Comparison of ENCODE assay signal across 1 cellular context in the genomic region with DNA sequence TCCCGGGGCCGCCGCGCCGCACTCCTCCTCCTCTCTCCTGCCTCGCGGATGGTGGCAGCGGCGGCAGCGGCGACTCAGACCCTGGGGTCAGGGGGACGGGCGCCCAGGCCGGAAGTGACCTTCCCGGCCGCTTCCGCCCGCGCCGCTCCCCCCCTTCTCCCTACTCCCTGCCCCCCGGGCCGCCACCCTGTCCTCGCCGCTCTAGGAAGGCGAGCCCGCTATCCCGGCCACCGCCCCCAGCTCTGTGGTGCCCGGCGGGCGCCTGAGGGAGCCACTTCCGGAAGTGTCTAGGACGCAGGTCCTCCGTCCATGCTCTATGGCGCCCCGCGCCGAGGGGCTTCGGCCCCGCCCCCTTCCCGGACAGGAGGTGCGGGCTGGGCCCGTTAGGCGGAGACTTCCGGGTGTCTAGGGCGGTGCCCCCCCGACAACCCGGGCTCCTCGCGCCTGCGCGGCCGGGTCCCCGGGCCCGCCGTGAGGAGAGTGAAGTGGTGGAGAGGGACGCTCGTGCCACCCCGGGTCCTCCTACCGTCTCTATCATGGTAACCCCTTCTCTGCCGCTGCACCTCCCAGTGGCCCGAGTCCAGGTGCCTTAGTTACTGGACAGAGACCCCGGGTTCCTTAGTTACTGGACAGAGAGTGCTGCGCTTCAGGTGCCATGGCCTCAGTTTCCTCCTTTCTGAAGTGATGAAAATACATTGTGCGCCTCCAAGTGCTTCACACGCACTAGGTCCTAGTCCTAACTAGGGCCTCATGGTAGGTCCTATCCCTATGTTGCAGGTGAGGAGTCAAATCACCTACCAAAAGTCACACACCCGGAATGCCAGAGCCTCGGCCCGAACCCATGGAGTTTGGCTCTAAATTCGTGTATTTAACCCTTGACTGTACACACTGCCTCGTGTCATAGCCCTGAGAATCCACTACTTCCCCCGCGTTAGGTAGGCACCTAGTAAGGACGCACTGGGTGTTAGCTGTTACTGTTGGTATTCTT.
TF ChIP-seq lines count a peak whose summit lies in the region.

TSS of gene ZNF787 (minus strand) at position 116 of the 988 bp plus-strand sequence. CDS start 18,078 bp downstream, outside the sequence.

TF ChIP-seq in GM12878, 131 proteins besides CTCF, POLR2A, EP300 and RAD21 (continued from another document and continues in another):
- TF ChIP-seq BACH1 (IDR thresholded peaks at IDR 0.05; ENCODE audit: borderline replicate concordance) (no peak; the same call in 1 of the 2 replicates), ZBTB33 (IDR thresholded peaks at IDR 0.05) (no peak), JUNB (IDR thresholded peaks at IDR 0.05) (no peak), SMAD1 (IDR thresholded peaks at IDR 0.05; ENCODE audit: low read depth, partially characterized antibody) (no peak), ATF3 (IDR thresholded peaks at IDR 0.05; ENCODE audit: borderline replicate concordance, extremely low read depth, low read depth, low read length) (no peak), MYC (IDR thresholded peaks at IDR 0.05; ENCODE audit: insufficient read depth, insufficient read length, insufficient replicate concordance, low read length, severe bottlenecking) (peak; percentile 11), PAX8 (IDR thresholded peaks at IDR 0.05) (no peak), GATAD2B (conservative IDR thresholded peaks at IDR 0.05; ENCODE audit: low read depth) (peak; percentile 83), TCF7 (IDR thresholded peaks at IDR 0.05; ENCODE audit: borderline replicate concordance) (no peak), EZH2 (IDR thresholded peaks at IDR 0.05; ENCODE audit: borderline replicate concordance, control insufficient read depth, low read depth, low read length) (no peak), CREB1 (IDR thresholded peaks at IDR 0.05; ENCODE audit: low read depth) (peak; percentile 54; the same call in 1 of the 2 replicates), PML (IDR thresholded peaks at IDR 0.05; ENCODE audit: low read length) (no peak), SMARCA5 (IDR thresholded peaks at IDR 0.05) (no peak), SREBF2 (IDR thresholded peaks at IDR 0.05; ENCODE audit: low read length) (no peak), SIX5 (IDR thresholded peaks at IDR 0.05; ENCODE audit: low read depth, low read length, severe bottlenecking) (peak; percentile 38), BMI1 (IDR thresholded peaks at IDR 0.05; ENCODE audit: borderline replicate concordance) (no peak), FOS (IDR thresholded peaks at IDR 0.05; ENCODE audit: borderline replicate concordance, extremely low read depth, insufficient read length) (no peak), HCFC1 (IDR thresholded peaks at IDR 0.05; ENCODE audit: low read length) (peak; percentile 74), RCOR1 (conservative IDR thresholded peaks at IDR 0.05; ENCODE audit: low read depth, low read length) (no peak), MEF2A (IDR thresholded peaks at IDR 0.05; ENCODE audit: insufficient read depth, low read depth, low read length) (no peak), NRF1 (conservative IDR thresholded peaks at IDR 0.05; ENCODE audit: low read depth, low read length) (peak; percentile 71), NR2C1 (IDR thresholded peaks at IDR 0.05) (peak; percentile 93), SKIL (IDR thresholded peaks at IDR 0.05; ENCODE audit: low read depth, poor library complexity, severe bottlenecking) (no peak), ZNF384 (IDR thresholded peaks at IDR 0.05; ENCODE audit: borderline replicate concordance, low read depth, low read length) (no peak), ZNF217 (IDR thresholded peaks at IDR 0.05) (no peak), ZZZ3 (IDR thresholded peaks at IDR 0.05; ENCODE audit: control insufficient read depth, insufficient read length, low read depth) (no peak), NR2F1 (conservative IDR thresholded peaks at IDR 0.05) (peak; percentile 83), MLLT1 (IDR thresholded peaks at IDR 0.05) (no peak), ZSCAN29 (IDR thresholded peaks at IDR 0.05) (no peak), RELA (IDR thresholded peaks at IDR 0.05; ENCODE audit: borderline replicate concordance, partially characterized antibody) (peak; percentile 45), BHLHE40 (IDR thresholded peaks at IDR 0.05; ENCODE audit: borderline replicate concordance in 1 of 2, low read depth in 2 of 2, low read length in 1 of 2) (peak; percentile 31 to 64; a peak in 2 of 4 replicates), TARDBP (IDR thresholded peaks at IDR 0.05; ENCODE audit: borderline replicate concordance) (peak; percentile 82; the same call in 1 of the 2 replicates)
- TF ChIP-seq, protein P1, sequence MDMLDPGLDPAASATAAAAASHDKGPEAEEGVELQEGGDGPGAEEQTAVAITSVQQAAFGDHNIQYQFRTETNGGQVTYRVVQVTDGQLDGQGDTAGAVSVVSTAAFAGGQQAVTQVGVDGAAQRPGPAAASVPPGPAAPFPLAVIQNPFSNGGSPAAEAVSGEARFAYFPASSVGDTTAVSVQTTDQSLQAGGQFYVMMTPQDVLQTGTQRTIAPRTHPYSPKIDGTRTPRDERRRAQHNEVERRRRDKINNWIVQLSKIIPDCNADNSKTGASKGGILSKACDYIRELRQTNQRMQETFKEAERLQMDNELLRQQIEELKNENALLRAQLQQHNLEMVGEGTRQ (IDR thresholded peaks at IDR 0.05; ENCODE audit: borderline replicate concordance, low read depth, low read length): no peak
- TF ChIP-seq, protein P2, sequence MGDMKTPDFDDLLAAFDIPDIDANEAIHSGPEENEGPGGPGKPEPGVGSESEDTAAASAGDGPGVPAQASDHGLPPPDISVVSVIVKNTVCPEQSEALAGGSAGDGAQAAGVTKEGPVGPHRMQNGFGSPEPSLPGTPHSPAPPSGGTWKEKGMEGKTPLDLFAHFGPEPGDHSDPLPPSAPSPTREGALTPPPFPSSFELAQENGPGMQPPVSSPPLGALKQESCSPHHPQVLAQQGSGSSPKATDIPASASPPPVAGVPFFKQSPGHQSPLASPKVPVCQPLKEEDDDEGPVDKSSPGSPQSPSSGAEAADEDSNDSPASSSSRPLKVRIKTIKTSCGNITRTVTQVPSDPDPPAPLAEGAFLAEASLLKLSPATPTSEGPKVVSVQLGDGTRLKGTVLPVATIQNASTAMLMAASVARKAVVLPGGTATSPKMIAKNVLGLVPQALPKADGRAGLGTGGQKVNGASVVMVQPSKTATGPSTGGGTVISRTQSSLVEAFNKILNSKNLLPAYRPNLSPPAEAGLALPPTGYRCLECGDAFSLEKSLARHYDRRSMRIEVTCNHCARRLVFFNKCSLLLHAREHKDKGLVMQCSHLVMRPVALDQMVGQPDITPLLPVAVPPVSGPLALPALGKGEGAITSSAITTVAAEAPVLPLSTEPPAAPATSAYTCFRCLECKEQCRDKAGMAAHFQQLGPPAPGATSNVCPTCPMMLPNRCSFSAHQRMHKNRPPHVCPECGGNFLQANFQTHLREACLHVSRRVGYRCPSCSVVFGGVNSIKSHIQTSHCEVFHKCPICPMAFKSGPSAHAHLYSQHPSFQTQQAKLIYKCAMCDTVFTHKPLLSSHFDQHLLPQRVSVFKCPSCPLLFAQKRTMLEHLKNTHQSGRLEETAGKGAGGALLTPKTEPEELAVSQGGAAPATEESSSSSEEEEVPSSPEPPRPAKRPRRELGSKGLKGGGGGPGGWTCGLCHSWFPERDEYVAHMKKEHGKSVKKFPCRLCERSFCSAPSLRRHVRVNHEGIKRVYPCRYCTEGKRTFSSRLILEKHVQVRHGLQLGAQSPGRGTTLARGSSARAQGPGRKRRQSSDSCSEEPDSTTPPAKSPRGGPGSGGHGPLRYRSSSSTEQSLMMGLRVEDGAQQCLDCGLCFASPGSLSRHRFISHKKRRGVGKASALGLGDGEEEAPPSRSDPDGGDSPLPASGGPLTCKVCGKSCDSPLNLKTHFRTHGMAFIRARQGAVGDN (IDR thresholded peaks at IDR 0.05): no peak
- TF ChIP-seq, protein P3, sequence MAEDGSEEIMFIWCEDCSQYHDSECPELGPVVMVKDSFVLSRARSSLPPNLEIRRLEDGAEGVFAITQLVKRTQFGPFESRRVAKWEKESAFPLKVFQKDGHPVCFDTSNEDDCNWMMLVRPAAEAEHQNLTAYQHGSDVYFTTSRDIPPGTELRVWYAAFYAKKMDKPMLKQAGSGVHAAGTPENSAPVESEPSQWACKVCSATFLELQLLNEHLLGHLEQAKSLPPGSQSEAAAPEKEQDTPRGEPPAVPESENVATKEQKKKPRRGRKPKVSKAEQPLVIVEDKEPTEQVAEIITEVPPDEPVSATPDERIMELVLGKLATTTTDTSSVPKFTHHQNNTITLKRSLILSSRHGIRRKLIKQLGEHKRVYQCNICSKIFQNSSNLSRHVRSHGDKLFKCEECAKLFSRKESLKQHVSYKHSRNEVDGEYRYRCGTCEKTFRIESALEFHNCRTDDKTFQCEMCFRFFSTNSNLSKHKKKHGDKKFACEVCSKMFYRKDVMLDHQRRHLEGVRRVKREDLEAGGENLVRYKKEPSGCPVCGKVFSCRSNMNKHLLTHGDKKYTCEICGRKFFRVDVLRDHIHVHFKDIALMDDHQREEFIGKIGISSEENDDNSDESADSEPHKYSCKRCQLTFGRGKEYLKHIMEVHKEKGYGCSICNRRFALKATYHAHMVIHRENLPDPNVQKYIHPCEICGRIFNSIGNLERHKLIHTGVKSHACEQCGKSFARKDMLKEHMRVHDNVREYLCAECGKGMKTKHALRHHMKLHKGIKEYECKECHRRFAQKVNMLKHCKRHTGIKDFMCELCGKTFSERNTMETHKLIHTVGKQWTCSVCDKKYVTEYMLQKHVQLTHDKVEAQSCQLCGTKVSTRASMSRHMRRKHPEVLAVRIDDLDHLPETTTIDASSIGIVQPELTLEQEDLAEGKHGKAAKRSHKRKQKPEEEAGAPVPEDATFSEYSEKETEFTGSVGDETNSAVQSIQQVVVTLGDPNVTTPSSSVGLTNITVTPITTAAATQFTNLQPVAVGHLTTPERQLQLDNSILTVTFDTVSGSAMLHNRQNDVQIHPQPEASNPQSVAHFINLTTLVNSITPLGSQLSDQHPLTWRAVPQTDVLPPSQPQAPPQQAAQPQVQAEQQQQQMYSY (CRISPR knock-in tag; IDR thresholded peaks at IDR 0.05): no peak
- TF ChIP-seq, protein P4, sequence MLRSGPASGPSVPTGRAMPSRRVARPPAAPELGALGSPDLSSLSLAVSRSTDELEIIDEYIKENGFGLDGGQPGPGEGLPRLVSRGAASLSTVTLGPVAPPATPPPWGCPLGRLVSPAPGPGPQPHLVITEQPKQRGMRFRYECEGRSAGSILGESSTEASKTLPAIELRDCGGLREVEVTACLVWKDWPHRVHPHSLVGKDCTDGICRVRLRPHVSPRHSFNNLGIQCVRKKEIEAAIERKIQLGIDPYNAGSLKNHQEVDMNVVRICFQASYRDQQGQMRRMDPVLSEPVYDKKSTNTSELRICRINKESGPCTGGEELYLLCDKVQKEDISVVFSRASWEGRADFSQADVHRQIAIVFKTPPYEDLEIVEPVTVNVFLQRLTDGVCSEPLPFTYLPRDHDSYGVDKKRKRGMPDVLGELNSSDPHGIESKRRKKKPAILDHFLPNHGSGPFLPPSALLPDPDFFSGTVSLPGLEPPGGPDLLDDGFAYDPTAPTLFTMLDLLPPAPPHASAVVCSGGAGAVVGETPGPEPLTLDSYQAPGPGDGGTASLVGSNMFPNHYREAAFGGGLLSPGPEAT (IDR thresholded peaks at IDR 0.05; ENCODE audit: low read depth): peak; percentile 30
- TF ChIP-seq, protein P5, sequence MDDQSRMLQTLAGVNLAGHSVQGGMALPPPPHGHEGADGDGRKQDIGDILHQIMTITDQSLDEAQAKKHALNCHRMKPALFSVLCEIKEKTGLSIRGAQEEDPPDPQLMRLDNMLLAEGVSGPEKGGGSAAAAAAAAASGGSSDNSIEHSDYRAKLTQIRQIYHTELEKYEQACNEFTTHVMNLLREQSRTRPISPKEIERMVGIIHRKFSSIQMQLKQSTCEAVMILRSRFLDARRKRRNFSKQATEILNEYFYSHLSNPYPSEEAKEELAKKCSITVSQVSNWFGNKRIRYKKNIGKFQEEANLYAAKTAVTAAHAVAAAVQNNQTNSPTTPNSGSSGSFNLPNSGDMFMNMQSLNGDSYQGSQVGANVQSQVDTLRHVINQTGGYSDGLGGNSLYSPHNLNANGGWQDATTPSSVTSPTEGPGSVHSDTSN (IDR thresholded peaks at IDR 0.05; ENCODE audit: insufficient replicate concordance, low read depth, low read length): no peak
